Comparison of ENCODE assay signal across 1 cellular context in genomic region chr19:30253581-30253996, GRCh38.
TF ChIP-seq lines count a peak whose summit lies in the region.

No MANE protein-coding gene starts in this region.

TF ChIP-seq in HEK293, 187 proteins besides CTCF, POLR2A, EP300 and RAD21 (continued from another document and continues in another):
- TF ChIP-seq, protein P1, sequence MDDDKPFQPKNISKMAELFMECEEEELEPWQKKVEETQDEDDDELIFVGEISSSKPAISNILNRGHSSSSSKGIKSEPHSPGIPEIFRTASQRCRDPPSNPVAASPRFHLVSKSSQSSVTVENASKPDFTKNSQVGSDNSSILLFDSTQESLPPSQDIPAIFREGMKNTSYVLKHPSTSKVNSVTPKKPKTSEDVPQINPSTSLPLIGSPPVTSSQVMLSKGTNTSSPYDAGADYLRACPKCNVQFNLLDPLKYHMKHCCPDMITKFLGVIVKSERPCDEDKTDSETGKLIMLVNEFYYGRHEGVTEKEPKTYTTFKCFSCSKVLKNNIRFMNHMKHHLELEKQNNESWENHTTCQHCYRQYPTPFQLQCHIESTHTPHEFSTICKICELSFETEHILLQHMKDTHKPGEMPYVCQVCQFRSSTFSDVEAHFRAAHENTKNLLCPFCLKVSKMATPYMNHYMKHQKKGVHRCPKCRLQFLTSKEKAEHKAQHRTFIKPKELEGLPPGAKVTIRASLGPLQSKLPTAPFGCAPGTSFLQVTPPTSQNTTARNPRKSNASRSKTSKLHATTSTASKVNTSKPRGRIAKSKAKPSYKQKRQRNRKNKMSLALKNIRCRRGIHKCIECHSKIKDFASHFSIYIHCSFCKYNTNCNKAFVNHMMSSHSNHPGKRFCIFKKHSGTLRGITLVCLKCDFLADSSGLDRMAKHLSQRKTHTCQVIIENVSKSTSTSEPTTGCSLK (tag by site-specific recombination; IDR thresholded peaks at IDR 0.05): no peak
- no peak for TF ChIP-seq ZNF664 (tag by site-specific recombination; IDR thresholded peaks at IDR 0.05)
- TF ChIP-seq RBAK (tag by site-specific recombination; IDR thresholded peaks at IDR 0.05): no peak
- no peak for TF ChIP-seq ZNF555 (tag by site-specific recombination; conservative IDR thresholded peaks at IDR 0.05)
- TF ChIP-seq ZNF530 (tag by site-specific recombination; IDR thresholded peaks at IDR 0.05; ENCODE audit: low read depth): no peak
- TF ChIP-seq ZBTB17 (tag by site-specific recombination; IDR thresholded peaks at IDR 0.05): no peak
- no peak for TF ChIP-seq ZNF654 (tag by site-specific recombination; IDR thresholded peaks at IDR 0.05; ENCODE audit: low read depth)
- peak; percentile 90 for TF ChIP-seq WT1 (tag by site-specific recombination; IDR thresholded peaks at IDR 0.05)
- TF ChIP-seq ZNF610 (tag by site-specific recombination; IDR thresholded peaks at IDR 0.05; ENCODE audit: borderline replicate concordance): no peak
- peak; percentile 93 for TF ChIP-seq PRDM1 (tag by site-specific recombination; IDR thresholded peaks at IDR 0.05)
- TF ChIP-seq ZNF624 (tag by site-specific recombination; IDR thresholded peaks at IDR 0.05): no peak
- TF ChIP-seq HOXA7 (CRISPR knock-in tag; IDR thresholded peaks at IDR 0.05; ENCODE audit: borderline replicate concordance): no peak
- TF ChIP-seq ZNF792 (tag by site-specific recombination; IDR thresholded peaks at IDR 0.05): no peak
- TF ChIP-seq, protein P2, sequence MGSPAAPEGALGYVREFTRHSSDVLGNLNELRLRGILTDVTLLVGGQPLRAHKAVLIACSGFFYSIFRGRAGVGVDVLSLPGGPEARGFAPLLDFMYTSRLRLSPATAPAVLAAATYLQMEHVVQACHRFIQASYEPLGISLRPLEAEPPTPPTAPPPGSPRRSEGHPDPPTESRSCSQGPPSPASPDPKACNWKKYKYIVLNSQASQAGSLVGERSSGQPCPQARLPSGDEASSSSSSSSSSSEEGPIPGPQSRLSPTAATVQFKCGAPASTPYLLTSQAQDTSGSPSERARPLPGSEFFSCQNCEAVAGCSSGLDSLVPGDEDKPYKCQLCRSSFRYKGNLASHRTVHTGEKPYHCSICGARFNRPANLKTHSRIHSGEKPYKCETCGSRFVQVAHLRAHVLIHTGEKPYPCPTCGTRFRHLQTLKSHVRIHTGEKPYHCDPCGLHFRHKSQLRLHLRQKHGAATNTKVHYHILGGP (tag by site-specific recombination; IDR thresholded peaks at IDR 0.05): no peak
- TF ChIP-seq ZBTB8A (tag by site-specific recombination; IDR thresholded peaks at IDR 0.05): no peak
- TF ChIP-seq ZNF596 (tag by site-specific recombination; IDR thresholded peaks at IDR 0.05): no peak
- TF ChIP-seq ZNF114 (tag by site-specific recombination; IDR thresholded peaks at IDR 0.05): no peak
- peak; percentile 89 for TF ChIP-seq SP7 (tag by site-specific recombination; IDR thresholded peaks at IDR 0.05)
- no peak for TF ChIP-seq ZBTB20 (tag by site-specific recombination; IDR thresholded peaks at IDR 0.05)
- TF ChIP-seq KLF9 (tag by site-specific recombination; IDR thresholded peaks at IDR 0.05; ENCODE audit: low read depth): peak; percentile 9; the same call in 1 of the 2 replicates
- TF ChIP-seq, protein P3, sequence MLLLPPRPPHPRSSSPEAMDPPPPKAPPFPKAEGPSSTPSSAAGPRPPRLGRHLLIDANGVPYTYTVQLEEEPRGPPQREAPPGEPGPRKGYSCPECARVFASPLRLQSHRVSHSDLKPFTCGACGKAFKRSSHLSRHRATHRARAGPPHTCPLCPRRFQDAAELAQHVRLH (tag by site-specific recombination; IDR thresholded peaks at IDR 0.05): no peak
- TF ChIP-seq HOXD13 (CRISPR knock-in tag; IDR thresholded peaks at IDR 0.05; ENCODE audit: borderline replicate concordance): no peak
- TF ChIP-seq ZNF350 (tag by site-specific recombination; IDR thresholded peaks at IDR 0.05): no peak
- TF ChIP-seq ZNF132 (tag by site-specific recombination; IDR thresholded peaks at IDR 0.05; ENCODE audit: borderline replicate concordance): no peak
- TF ChIP-seq ZNF24 (tag by site-specific recombination; IDR thresholded peaks at IDR 0.05): no peak
- TF ChIP-seq GLI2 (tag by site-specific recombination; IDR thresholded peaks at IDR 0.05; ENCODE audit: borderline replicate concordance, low read depth): no peak
- no peak; the same call in 1 of the 2 replicates for TF ChIP-seq ZNF837 (tag by site-specific recombination; IDR thresholded peaks at IDR 0.05)
- peak; percentile 68 for TF ChIP-seq ZNF629 (tag by site-specific recombination; IDR thresholded peaks at IDR 0.05)
- TF ChIP-seq ZNF335 (tag by site-specific recombination; conservative IDR thresholded peaks at IDR 0.05): no peak
- no peak for TF ChIP-seq ZNF473 (tag by site-specific recombination; IDR thresholded peaks at IDR 0.05)
- no peak for TF ChIP-seq ZFP37 (tag by site-specific recombination; IDR thresholded peaks at IDR 0.05)
- no peak for TF ChIP-seq ZNF707 (tag by site-specific recombination; IDR thresholded peaks at IDR 0.05)
- peak; percentile 64 for TF ChIP-seq ZNF366 (tag by site-specific recombination; conservative IDR thresholded peaks at IDR 0.05)
- TF ChIP-seq ZNF623 (tag by site-specific recombination; IDR thresholded peaks at IDR 0.05): no peak
- TF ChIP-seq ZNF10 (tag by site-specific recombination; IDR thresholded peaks at IDR 0.05): 0 out of 2 replicates have a peak, but pooled peaks have one; percentile 20
- TF ChIP-seq, protein P4, sequence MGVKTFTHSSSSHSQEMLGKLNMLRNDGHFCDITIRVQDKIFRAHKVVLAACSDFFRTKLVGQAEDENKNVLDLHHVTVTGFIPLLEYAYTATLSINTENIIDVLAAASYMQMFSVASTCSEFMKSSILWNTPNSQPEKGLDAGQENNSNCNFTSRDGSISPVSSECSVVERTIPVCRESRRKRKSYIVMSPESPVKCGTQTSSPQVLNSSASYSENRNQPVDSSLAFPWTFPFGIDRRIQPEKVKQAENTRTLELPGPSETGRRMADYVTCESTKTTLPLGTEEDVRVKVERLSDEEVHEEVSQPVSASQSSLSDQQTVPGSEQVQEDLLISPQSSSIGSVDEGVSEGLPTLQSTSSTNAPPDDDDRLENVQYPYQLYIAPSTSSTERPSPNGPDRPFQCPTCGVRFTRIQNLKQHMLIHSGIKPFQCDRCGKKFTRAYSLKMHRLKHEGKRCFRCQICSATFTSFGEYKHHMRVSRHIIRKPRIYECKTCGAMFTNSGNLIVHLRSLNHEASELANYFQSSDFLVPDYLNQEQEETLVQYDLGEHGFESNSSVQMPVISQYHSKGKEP (tag by site-specific recombination; IDR thresholded peaks at IDR 0.05): no peak
- TF ChIP-seq, protein P5, sequence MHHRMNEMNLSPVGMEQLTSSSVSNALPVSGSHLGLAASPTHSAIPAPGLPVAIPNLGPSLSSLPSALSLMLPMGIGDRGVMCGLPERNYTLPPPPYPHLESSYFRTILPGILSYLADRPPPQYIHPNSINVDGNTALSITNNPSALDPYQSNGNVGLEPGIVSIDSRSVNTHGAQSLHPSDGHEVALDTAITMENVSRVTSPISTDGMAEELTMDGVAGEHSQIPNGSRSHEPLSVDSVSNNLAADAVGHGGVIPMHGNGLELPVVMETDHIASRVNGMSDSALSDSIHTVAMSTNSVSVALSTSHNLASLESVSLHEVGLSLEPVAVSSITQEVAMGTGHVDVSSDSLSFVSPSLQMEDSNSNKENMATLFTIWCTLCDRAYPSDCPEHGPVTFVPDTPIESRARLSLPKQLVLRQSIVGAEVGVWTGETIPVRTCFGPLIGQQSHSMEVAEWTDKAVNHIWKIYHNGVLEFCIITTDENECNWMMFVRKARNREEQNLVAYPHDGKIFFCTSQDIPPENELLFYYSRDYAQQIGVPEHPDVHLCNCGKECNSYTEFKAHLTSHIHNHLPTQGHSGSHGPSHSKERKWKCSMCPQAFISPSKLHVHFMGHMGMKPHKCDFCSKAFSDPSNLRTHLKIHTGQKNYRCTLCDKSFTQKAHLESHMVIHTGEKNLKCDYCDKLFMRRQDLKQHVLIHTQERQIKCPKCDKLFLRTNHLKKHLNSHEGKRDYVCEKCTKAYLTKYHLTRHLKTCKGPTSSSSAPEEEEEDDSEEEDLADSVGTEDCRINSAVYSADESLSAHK (tag by site-specific recombination; IDR thresholded peaks at IDR 0.05): no peak
- TF ChIP-seq GFI1B (tag by site-specific recombination; IDR thresholded peaks at IDR 0.05): no peak
- TF ChIP-seq, protein P6, sequence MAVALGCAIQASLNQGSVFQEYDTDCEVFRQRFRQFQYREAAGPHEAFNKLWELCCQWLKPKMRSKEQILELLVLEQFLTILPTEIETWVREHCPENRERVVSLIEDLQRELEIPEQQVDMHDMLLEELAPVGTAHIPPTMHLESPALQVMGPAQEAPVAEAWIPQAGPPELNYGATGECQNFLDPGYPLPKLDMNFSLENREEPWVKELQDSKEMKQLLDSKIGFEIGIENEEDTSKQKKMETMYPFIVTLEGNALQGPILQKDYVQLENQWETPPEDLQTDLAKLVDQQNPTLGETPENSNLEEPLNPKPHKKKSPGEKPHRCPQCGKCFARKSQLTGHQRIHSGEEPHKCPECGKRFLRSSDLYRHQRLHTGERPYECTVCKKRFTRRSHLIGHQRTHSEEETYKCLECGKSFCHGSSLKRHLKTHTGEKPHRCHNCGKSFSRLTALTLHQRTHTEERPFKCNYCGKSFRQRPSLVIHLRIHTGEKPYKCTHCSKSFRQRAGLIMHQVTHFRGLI (tag by site-specific recombination; IDR thresholded peaks at IDR 0.05): no peak
- TF ChIP-seq ZNF140 (tag by site-specific recombination; IDR thresholded peaks at IDR 0.05): no peak
- TF ChIP-seq ZBTB6 (tag by site-specific recombination; IDR thresholded peaks at IDR 0.05): no peak
- TF ChIP-seq ZNF202 (tag by site-specific recombination; IDR thresholded peaks at IDR 0.05; ENCODE audit: borderline replicate concordance): no peak
- TF ChIP-seq, protein P7, sequence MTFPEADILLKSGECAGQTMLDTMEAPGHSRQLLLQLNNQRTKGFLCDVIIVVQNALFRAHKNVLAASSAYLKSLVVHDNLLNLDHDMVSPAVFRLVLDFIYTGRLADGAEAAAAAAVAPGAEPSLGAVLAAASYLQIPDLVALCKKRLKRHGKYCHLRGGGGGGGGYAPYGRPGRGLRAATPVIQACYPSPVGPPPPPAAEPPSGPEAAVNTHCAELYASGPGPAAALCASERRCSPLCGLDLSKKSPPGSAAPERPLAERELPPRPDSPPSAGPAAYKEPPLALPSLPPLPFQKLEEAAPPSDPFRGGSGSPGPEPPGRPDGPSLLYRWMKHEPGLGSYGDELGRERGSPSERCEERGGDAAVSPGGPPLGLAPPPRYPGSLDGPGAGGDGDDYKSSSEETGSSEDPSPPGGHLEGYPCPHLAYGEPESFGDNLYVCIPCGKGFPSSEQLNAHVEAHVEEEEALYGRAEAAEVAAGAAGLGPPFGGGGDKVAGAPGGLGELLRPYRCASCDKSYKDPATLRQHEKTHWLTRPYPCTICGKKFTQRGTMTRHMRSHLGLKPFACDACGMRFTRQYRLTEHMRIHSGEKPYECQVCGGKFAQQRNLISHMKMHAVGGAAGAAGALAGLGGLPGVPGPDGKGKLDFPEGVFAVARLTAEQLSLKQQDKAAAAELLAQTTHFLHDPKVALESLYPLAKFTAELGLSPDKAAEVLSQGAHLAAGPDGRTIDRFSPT (tag by site-specific recombination; IDR thresholded peaks at IDR 0.05): peak; percentile 86
- TF ChIP-seq ZNF302 (tag by site-specific recombination; IDR thresholded peaks at IDR 0.05; ENCODE audit: low read depth): no peak
- TF ChIP-seq HOXC10 (CRISPR knock-in tag; IDR thresholded peaks at IDR 0.05): no peak
- TF ChIP-seq ZNF398 (tag by site-specific recombination; IDR thresholded peaks at IDR 0.05): no peak
- TF ChIP-seq ZSCAN18 (tag by site-specific recombination; IDR thresholded peaks at IDR 0.05): no peak
- no peak for TF ChIP-seq ZNF223 (tag by site-specific recombination; IDR thresholded peaks at IDR 0.05)
- TF ChIP-seq ZSCAN16 (tag by site-specific recombination; IDR thresholded peaks at IDR 0.05): no peak
